In genomic region chr2:76579911-76580310, GRCh38 we compare ENCODE assay signal across 30 cellular contexts.
"Had no signal": no experiment of that assay in that cellular context is flagged by ENCODE, and none has a peak within 500 bp of the region (broad histone marks: within the 10 kb centered on the region; RNA-seq: fewer than 3 reads in every experiment).

No MANE protein-coding gene starts in this region.

- H3K27me3 ChIP-seq: ascending aorta, cardiac muscle cell, colonic mucosa, gastroesophageal sphincter, right lobe of liver, testis, transverse colon had no signal

- H3K27ac Mint-ChIP-seq: activated naive CD4-positive, alpha-beta T cell treated with anti-CD3 and anti-CD28 coated beads, Interleukin-2, amount 10 ng/mL, durations not matched to agents 7 days and 5 days; activated naive CD8-positive, alpha-beta T cell treated with anti-CD3 and anti-CD28 coated beads, Interleukin-2, amount 10 ng/mL, durations not matched to agents 7 days and 5 days; immature natural killer cell; naive thymus-derived CD4-positive, alpha-beta T cell had no signal

- ATAC-seq: gastroesophageal sphincter; left colon; naive thymus-derived CD4-positive, alpha-beta T cell; right lobe of liver; stimulated activated naive CD8-positive, alpha-beta T cell treated with anti-CD3 and anti-CD28 coated beads, Interleukin-15, Interleukin-2, amounts not matched to agents 100 U/mL and 50 U/mL, for 24 hours had no signal

- H3K36me3 ChIP-seq: ascending aorta, cardiac muscle cell, colonic mucosa, gastroesophageal sphincter, right lobe of liver, transverse colon had no signal

- H3K4me3 Mint-ChIP-seq: activated naive CD4-positive, alpha-beta T cell treated with anti-CD3 and anti-CD28 coated beads, Interleukin-2, amount 10 ng/mL, durations not matched to agents 7 days and 5 days; activated naive CD8-positive, alpha-beta T cell treated with anti-CD3 and anti-CD28 coated beads, Interleukin-2, amount 10 ng/mL, durations not matched to agents 7 days and 5 days; brain; immature natural killer cell; naive thymus-derived CD4-positive, alpha-beta T cell; neural crest cell had no signal

- DNase-seq: activated CD4-positive, alpha-beta T cell treated with anti-CD3 and anti-CD28 coated beads for 4 hours; activated CD4-positive, alpha-beta T cell treated with anti-CD3 and anti-CD28 coated beads, Interleukin-2, amount 50 U/mL, for 4 hours; activated CD8-positive, alpha-beta memory T cell treated with anti-CD3 and anti-CD28 coated beads for 24 hours; activated effector memory CD4-positive, alpha-beta T cell treated with anti-CD3 and anti-CD28 coated beads, Interleukin-2, amount 50 U/mL, for 16 hours; activated naive CD4-positive, alpha-beta T cell treated with anti-CD3 and anti-CD28 coated beads, Interleukin-2, amount 10 ng/mL, durations not matched to agents 7 days and 5 days; activated naive CD8-positive, alpha-beta T cell treated with anti-CD3 and anti-CD28 coated beads, Interleukin-2, amount 10 ng/mL, durations not matched to agents 7 days and 5 days; cerebellar nuclear complex; colonic mucosa; effector memory CD4-positive, alpha-beta T cell; erythroblast; hippocampal formation; immature natural killer cell; kidney; left colon; mammary epithelial cell; midbrain; naive thymus-derived CD4-positive, alpha-beta T cell; posterior cingulate gyrus; right lobe of liver; stimulated activated CD4-positive, alpha-beta T cell treated with anti-CD3 and anti-CD28 coated beads, Interleukin-12 subunit alpha, Interleukin-12 subunit beta, amount 100 ng/mL, for 4 hours; stimulated activated CD4-positive, alpha-beta T cell treated with anti-CD3 and anti-CD28 coated beads, Interleukin-4, amount 100 ng/mL, for 1 hour; stimulated activated naive CD8-positive, alpha-beta T cell treated with anti-CD3 and anti-CD28 coated beads, Interleukin-15, Interleukin-2, amounts not matched to agents 100 U/mL and 50 U/mL, for 24 hours; testis; transverse colon had no signal

- H3K4me1 Mint-ChIP-seq: activated naive CD4-positive, alpha-beta T cell treated with anti-CD3 and anti-CD28 coated beads, Interleukin-2, amount 10 ng/mL, durations not matched to agents 7 days and 5 days; activated naive CD8-positive, alpha-beta T cell treated with anti-CD3 and anti-CD28 coated beads, Interleukin-2, amount 10 ng/mL, durations not matched to agents 7 days and 5 days; brain; immature natural killer cell; neural crest cell had no signal

- H3K4me1 ChIP-seq: ascending aorta, colonic mucosa, gastroesophageal sphincter, right lobe of liver, testis, transverse colon had no signal

- H3K27me3 Mint-ChIP-seq: activated naive CD4-positive, alpha-beta T cell treated with anti-CD3 and anti-CD28 coated beads, Interleukin-2, amount 10 ng/mL, durations not matched to agents 7 days and 5 days; activated naive CD8-positive, alpha-beta T cell treated with anti-CD3 and anti-CD28 coated beads, Interleukin-2, amount 10 ng/mL, durations not matched to agents 7 days and 5 days; naive thymus-derived CD4-positive, alpha-beta T cell had no signal

- H3K36me3 Mint-ChIP-seq: activated naive CD4-positive, alpha-beta T cell treated with anti-CD3 and anti-CD28 coated beads, Interleukin-2, amount 10 ng/mL, durations not matched to agents 7 days and 5 days; activated naive CD8-positive, alpha-beta T cell treated with anti-CD3 and anti-CD28 coated beads, Interleukin-2, amount 10 ng/mL, durations not matched to agents 7 days and 5 days; brain; immature natural killer cell; naive thymus-derived CD4-positive, alpha-beta T cell had no signal

- H3K27ac ChIP-seq: ascending aorta, cardiac muscle cell, colonic mucosa, gastroesophageal sphincter, right lobe of liver, skin epidermis, testis, transverse colon had no signal

- H3K4me3 ChIP-seq: ascending aorta, cardiac muscle cell, colonic mucosa, gastroesophageal sphincter, right lobe of liver, skin epidermis, testis, transverse colon had no signal

- H3K9me3 ChIP-seq: ascending aorta, colonic mucosa, right lobe of liver, testis, transverse colon had no signal
